ENCODE assay signal across 24 cellular contexts in the genomic region with DNA sequence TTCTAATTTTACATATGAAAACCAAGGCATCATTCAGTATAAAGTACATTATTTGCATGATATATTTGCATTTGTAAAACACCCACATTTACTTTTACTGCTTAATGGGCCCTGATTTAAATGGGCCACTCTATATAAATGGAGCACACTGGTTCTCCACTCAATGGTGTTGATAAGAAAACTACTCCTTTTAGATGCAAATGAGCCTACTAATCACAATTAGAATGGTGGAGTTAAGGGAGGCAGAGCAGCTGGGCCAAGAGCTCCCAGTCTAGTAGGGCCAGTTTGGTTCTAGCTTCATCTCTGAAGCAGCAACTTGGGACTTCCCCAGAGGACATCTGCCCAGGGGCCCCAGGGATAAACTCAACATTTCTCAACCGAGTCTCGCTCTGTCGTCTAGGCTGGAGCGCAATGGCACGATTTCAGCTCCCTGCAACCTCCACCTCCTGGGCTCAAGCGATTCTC.
A peak's percentile ranks its signal among the peaks of the same experiment; 100 is the strongest.
DNase-seq lines count a peak whose midpoint lies in the region; ATAC-seq and TF ChIP-seq lines count a peak whose summit lies in the region.
"Had no signal": no experiment of that assay in that cellular context is flagged by ENCODE, and none has a peak within 500 bp of the region (broad histone marks: within the 10 kb centered on the region; RNA-seq: fewer than 3 reads in every experiment).

No MANE protein-coding gene starts in this region.

- WGBS in esophagus muscularis mucosa: 94% methylated on average over 6 of the region's 6 CpGs

- TF ChIP-seq POLR2A in esophagus muscularis mucosa (IDR thresholded peaks at IDR 0.05; ENCODE audit: low read depth): no peak

- intact Hi-C loops in esophagus muscularis mucosa (cut with DNase I): no loop called here

- no peaks in the 10 kb centered on the region for H3K27me3 Mint-ChIP-seq in brain
- H3K27me3 Mint-ChIP-seq in stimulated activated memory B cell treated with anti-CD40 and anti-IgM and Interleukin-4, amounts not matched to agents 10 μg/mL and 1 μg/mL and 100 μg/mL, for 72 hours: no peaks in the 10 kb centered on the region
- H3K27me3 Mint-ChIP-seq: activated CD4-positive, alpha-beta T cell treated with anti-CD3 and anti-CD28 coated beads for 36 hours; activated CD8-positive, alpha-beta memory T cell treated with anti-CD3 and anti-CD28 coated beads, Interleukin-2, amount 10 ng/mL, durations not matched to agents 7 days and 5 days; type B pancreatic cell had no signal

- DNase-seq in NCI-H82 treated with DMSO at 0.1 percent for 48 hours (lab: John Stamatoyannopoulos, UW; ENCODE audit: unreplicated experiment) (no peak), esophagus muscularis mucosa (ENCODE audit: extremely low spot score) (no peak)
- no peak for DNase-seq in activated CD4-positive, CD25-positive, alpha-beta regulatory T cell (lab: John Stamatoyannopoulos, UW)
- DNase-seq: activated CD4-positive, alpha-beta T cell treated with anti-CD3 and anti-CD28 coated beads for 36 hours; activated CD8-positive, alpha-beta memory T cell treated with anti-CD3 and anti-CD28 coated beads, Interleukin-2, amount 10 ng/mL, durations not matched to agents 7 days and 5 days; activated naive CD4-positive, alpha-beta T cell treated with anti-CD3 and anti-CD28 coated beads, Interleukin-2, amount 50 U/mL, for 16 hours; AML-193; DMS79; heart left ventricle; islet precursor cell; KG1; mucosa of descending colon; NCI-H1694; NCI-H2171; NCI-H69; sigmoid colon; stimulated activated CD8-positive, alpha-beta memory T cell treated with anti-CD3 and anti-CD28 coated beads, Interleukin-4, amount 100 ng/mL, for 48 hours had no signal

- peaks cover 21 to 56% (median 32%) of the 10 kb centered on the region in 4 donors for H3K4me1 ChIP-seq in esophagus muscularis mucosa
- H3K4me1 ChIP-seq: parathyroid adenoma had no signal

- TF ChIP-seq CTCF in brain (conservative IDR thresholded peaks at IDR 0.05) (no peak), esophagus muscularis mucosa (IDR thresholded peaks at IDR 0.05) (no peak)

- H3K4me1 Mint-ChIP-seq in brain: peaks cover 82% of the 10 kb centered on the region
- H3K4me1 Mint-ChIP-seq in stimulated activated memory B cell treated with anti-CD40 and anti-IgM and Interleukin-4, amounts not matched to agents 10 μg/mL and 1 μg/mL and 100 μg/mL, for 72 hours: peaks cover 46% of the 10 kb centered on the region

- no peaks in the 10 kb centered on the region for H3K36me3 ChIP-seq in esophagus muscularis mucosa
- H3K36me3 ChIP-seq: heart left ventricle, sigmoid colon had no signal

- H3K27ac ChIP-seq in esophagus muscularis mucosa (replicated peaks in 1 of 4): no peak overlapping the region
- H3K27ac ChIP-seq: heart left ventricle, parathyroid adenoma, sigmoid colon had no signal

- no peaks in the 10 kb centered on the region for H3K9me3 ChIP-seq in esophagus muscularis mucosa
- H3K9me3 ChIP-seq: heart left ventricle, mucosa of descending colon, sigmoid colon had no signal

- H3K4me3 Mint-ChIP-seq in brain: peak overlapping the region in 1 of 5 experiments; percentile 13
- no peak overlapping the region for H3K4me3 Mint-ChIP-seq in stimulated activated memory B cell treated with anti-CD40 and anti-IgM and Interleukin-4, amounts not matched to agents 10 μg/mL and 1 μg/mL and 100 μg/mL, for 72 hours
- H3K4me3 Mint-ChIP-seq: activated CD4-positive, alpha-beta T cell treated with anti-CD3 and anti-CD28 coated beads for 36 hours; activated CD8-positive, alpha-beta memory T cell treated with anti-CD3 and anti-CD28 coated beads, Interleukin-2, amount 10 ng/mL, durations not matched to agents 7 days and 5 days; type B pancreatic cell had no signal

- TF ChIP-seq EP300 in esophagus muscularis mucosa (IDR thresholded peaks at IDR 0.05): no peak

- peaks cover 0 to 5% (median 0%) of the 10 kb centered on the region in 5 experiments for H3K9me3 Mint-ChIP-seq in brain
- H3K9me3 Mint-ChIP-seq in stimulated activated memory B cell treated with anti-CD40 and anti-IgM and Interleukin-4, amounts not matched to agents 10 μg/mL and 1 μg/mL and 100 μg/mL, for 72 hours: no peaks in the 10 kb centered on the region
- H3K9me3 Mint-ChIP-seq: type B pancreatic cell had no signal

- H3K4me3 ChIP-seq in esophagus muscularis mucosa: no peak overlapping the region
- H3K4me3 ChIP-seq: heart left ventricle, mucosa of descending colon, sigmoid colon had no signal

- no peaks in the 10 kb centered on the region for H3K27me3 ChIP-seq in esophagus muscularis mucosa
- H3K27me3 ChIP-seq: heart left ventricle, sigmoid colon had no signal

- peak overlapping the region in 3 of 5 experiments; percentile 58 to 85 (median 66) for H3K27ac Mint-ChIP-seq in brain
- H3K27ac Mint-ChIP-seq in stimulated activated memory B cell treated with anti-CD40 and anti-IgM and Interleukin-4, amounts not matched to agents 10 μg/mL and 1 μg/mL and 100 μg/mL, for 72 hours: peak overlapping the region; percentile 26
- H3K27ac Mint-ChIP-seq: activated CD4-positive, alpha-beta T cell treated with anti-CD3 and anti-CD28 coated beads for 36 hours; activated CD8-positive, alpha-beta memory T cell treated with anti-CD3 and anti-CD28 coated beads, Interleukin-2, amount 10 ng/mL, durations not matched to agents 7 days and 5 days; type B pancreatic cell had no signal

- ATAC-seq in GM21825 (IDR thresholded peaks at IDR 0.05; ENCODE audit: unreplicated experiment) (peak; percentile 50), HG03442 (IDR thresholded peaks at IDR 0.05; ENCODE audit: unreplicated experiment) (peak; percentile 52), esophagus mucosa (no peak)
- ATAC-seq in stimulated activated memory B cell treated with anti-CD40 and anti-IgM and Interleukin-4, amounts not matched to agents 10 μg/mL and 1 μg/mL and 100 μg/mL, for 72 hours: no peak
- ATAC-seq: activated CD4-positive, alpha-beta T cell treated with anti-CD3 and anti-CD28 coated beads for 36 hours; activated CD8-positive, alpha-beta memory T cell treated with anti-CD3 and anti-CD28 coated beads, Interleukin-2, amount 10 ng/mL, durations not matched to agents 7 days and 5 days; heart left ventricle; mucosa of descending colon had no signal

- peaks cover 37% of the 10 kb centered on the region for H3K36me3 Mint-ChIP-seq in brain
- H3K36me3 Mint-ChIP-seq in stimulated activated memory B cell treated with anti-CD40 and anti-IgM and Interleukin-4, amounts not matched to agents 10 μg/mL and 1 μg/mL and 100 μg/mL, for 72 hours: peaks cover 63% of the 10 kb centered on the region

Comparison
In these comparisons a context has a peak if more than half of its experiments do, and no peak if none do; other contexts are left out.
1. ATAC-seq: peak in GM21825 (single experiment) and HG03442 (single experiment); none in stimulated activated memory B cell treated with anti-CD40 and anti-IgM and Interleukin-4, amounts not matched to agents 10 μg/mL and 1 μg/mL and 100 μg/mL, for 72 hours (single experiment) and esophagus mucosa (single experiment).